Comparison of ENCODE assay signal across 8 cellular contexts in genomic region chr4:39976945-39977488, GRCh38. TPM values are rescaled to one million over a fixed set of nuclear protein-coding genes. Genes with fewer than 3 reads are reported as not detected.
A peak's percentile ranks its signal among the peaks of the same experiment; 100 is the strongest.
DNase-seq lines count a peak whose midpoint lies in the region; ATAC-seq and TF ChIP-seq lines count a peak whose summit lies in the region.

No MANE protein-coding gene starts in this region.

- peak overlapping the region; percentile 78 for H3K27ac ChIP-seq in OCI-LY1 (ENCODE audit: low read depth, low read length, poor library complexity, severe bottlenecking)
- H3K27ac ChIP-seq in neutrophil: peak overlapping the region; percentile 92
- peak overlapping the region; percentile 97 for H3K27ac ChIP-seq in testis

- no peak for TF ChIP-seq POLR2A in testis (IDR thresholded peaks at IDR 0.05)

- TF ChIP-seq CTCF in OCI-LY1 (IDR thresholded peaks at IDR 0.05; ENCODE audit: low read length) (no peak), neutrophil (IDR thresholded peaks at IDR 0.05) (no peak), testis (IDR thresholded peaks at IDR 0.05) (no peak)

- H3K79me2 ChIP-seq in OCI-LY1 (ENCODE audit: insufficient read depth, low read length): peaks cover 47% of the 10 kb centered on the region

- H3K9me3 ChIP-seq in OCI-LY1 (ENCODE audit: low read length) (no peaks in the 10 kb centered on the region), neutrophil (no peaks in the 10 kb centered on the region), testis (no peaks in the 10 kb centered on the region)

- H3K36me3 ChIP-seq in OCI-LY1 (ENCODE audit: insufficient read depth, low read length) (peaks cover 35% of the 10 kb centered on the region), neutrophil (peaks cover 22% of the 10 kb centered on the region), testis (ENCODE audit: low read depth, missing control alignments) (no peaks in the 10 kb centered on the region)

- 1 to 2% methylated on average over 17 to 54 of the region's 54 CpGs for WGBS in testis, 2 donors

- intact Hi-C loops in testis (cut with DNase I; ENCODE audit: low total_unique reads): loop anchor here (5.0 kb wide), 4 partner anchors 280 to 520 kb away; partner anchors contain the start of genes LIAS, RPL9, UBE2K and UGDH

- H3K4me3 ChIP-seq in OCI-LY1 (ENCODE audit: low read depth, low read length, poor library complexity, severe bottlenecking) (peak overlapping the region; percentile 93), neutrophil (ENCODE audit: low read depth in 1 of 2, low read length in 1 of 2) (peak overlapping the region; percentile 82 to 86), testis (peak overlapping the region; percentile 82 to 93)

- H3K27me3 ChIP-seq in OCI-LY1 (ENCODE audit: insufficient read depth, low read length): no peaks in the 10 kb centered on the region
- H3K27me3 ChIP-seq in neutrophil: no peaks in the 10 kb centered on the region
- no peaks in the 10 kb centered on the region for H3K27me3 ChIP-seq in testis

- peak overlapping the region; percentile 76 for H3K4me2 ChIP-seq in OCI-LY1 (ENCODE audit: low read length)

- peaks cover 30% of the 10 kb centered on the region for H3K4me1 ChIP-seq in OCI-LY1 (ENCODE audit: insufficient read depth, low read length, severe bottlenecking)
- peaks cover 14 to 17% of the 10 kb centered on the region in 2 experiments for H3K4me1 ChIP-seq in neutrophil (ENCODE audit: control insufficient read depth in 1 of 2, insufficient read depth in 1 of 2, low read depth in 1 of 2, low read length in 1 of 2)
- peaks cover 8% of the 10 kb centered on the region for H3K4me1 ChIP-seq in testis

- DNase-seq in NCI-H146 (lab: John Stamatoyannopoulos, UW) (peak; percentile 75), NCI-H146 treated with DMSO at 0.1 percent for 48 hours (lab: John Stamatoyannopoulos, UW; ENCODE audit: unreplicated experiment) (no peak), foreskin melanocyte (peak; percentile 15), testis (peak; percentile 52)
- DNase-seq in activated effector memory CD4-positive, alpha-beta T cell treated with Interleukin-2 at 50 U/mL for 16 hours: peak; percentile 37

- H4K20me1 ChIP-seq in OCI-LY1 (ENCODE audit: insufficient read depth, low read length): no peaks in the 10 kb centered on the region

- ATAC-seq in HG02943 (IDR thresholded peaks at IDR 0.05; ENCODE audit: low read depth, unreplicated experiment): peak; percentile 21

- H3F3A ChIP-seq in OCI-LY1 (ENCODE audit: insufficient read depth, low read length): no peaks in the 10 kb centered on the region

- H2AFZ ChIP-seq in OCI-LY1 (ENCODE audit: low read length): no peak overlapping the region

- peak overlapping the region; percentile 98 for H3K9ac ChIP-seq in OCI-LY1 (ENCODE audit: low read length)

- no peaks in the 10 kb centered on the region for H3K9me2 ChIP-seq in OCI-LY1 (ENCODE audit: low read depth, low read length)

RNA-seq across cellular contexts. Expression of gene PDS5A, which starts 0.7 kb away (rescaled TPM):
- 10 to 100 TPM; 61.3 to 61.7 TPM for total RNA-seq in testis
- 20.7 TPM for polyA plus RNA-seq in testis (ENCODE audit: insufficient read depth, low read depth, low replicate concordance)
